In the genomic region with DNA sequence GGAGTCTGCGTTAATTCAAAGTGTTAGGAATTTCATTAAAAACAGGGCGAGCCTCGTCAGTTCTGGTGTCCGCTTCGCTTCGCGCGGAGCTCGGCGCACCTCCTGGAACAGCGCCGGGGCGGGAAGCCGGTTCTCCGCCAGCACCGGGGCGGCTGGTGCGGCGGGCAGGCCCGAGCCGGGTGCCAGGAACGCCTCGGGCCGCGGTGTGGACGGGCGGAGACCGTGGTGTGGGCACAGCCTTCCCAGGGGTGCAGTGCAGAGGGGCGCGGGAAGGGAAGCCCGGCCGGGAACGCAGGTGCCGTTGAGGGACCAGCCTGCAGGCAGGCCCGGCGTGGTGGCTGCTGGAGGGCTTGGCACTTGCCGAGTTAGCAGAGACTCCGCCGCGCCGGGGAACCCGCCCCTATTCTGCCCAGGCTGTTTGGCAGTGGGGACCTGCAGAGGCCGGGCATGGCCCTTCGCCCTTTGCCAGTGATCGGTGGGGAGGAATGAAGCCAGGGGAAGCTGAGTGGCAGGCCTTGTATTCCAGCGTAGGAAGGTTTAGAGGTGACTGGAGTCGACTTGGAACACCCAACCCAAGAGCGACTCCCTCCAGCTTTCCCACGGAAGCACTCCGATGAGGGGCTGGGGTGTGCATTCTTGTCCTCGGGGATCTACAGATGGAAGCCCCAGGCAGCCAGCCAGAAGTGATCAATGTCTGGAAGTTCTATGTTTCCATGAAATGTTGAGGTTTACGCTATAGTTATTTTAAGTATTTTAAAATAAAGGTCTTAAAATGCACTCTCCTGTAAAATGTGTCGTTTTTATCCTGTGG, we compare ENCODE assay signal across 8 cellular contexts. TPM values are rescaled to one million over a fixed set of nuclear protein-coding genes. Genes with fewer than 3 reads are reported as not detected.
DNase-seq lines count a peak whose midpoint lies in the region; ATAC-seq, FAIRE-seq and TF ChIP-seq lines count a peak whose summit lies in the region.

No MANE protein-coding gene starts in this region.

- peaks cover 32% of the 10 kb centered on the region for H4K20me1 ChIP-seq in astrocyte (ENCODE audit: insufficient read depth, low read length)

- H3K4me3 ChIP-seq in SJSA1, result peak overlapping the region; percentile 49
- H3K4me3 ChIP-seq in astrocyte (ENCODE audit: insufficient read depth, low read depth, low read length), result peak overlapping the region; percentile 52
- H3K4me3 ChIP-seq in skeletal muscle satellite cell (ENCODE audit: low read length), result peak overlapping the region; percentile 77

- ATAC-seq in GM21447 (IDR thresholded peaks at IDR 0.05; ENCODE audit: unreplicated experiment) (peak; percentile 4), GM18520 (IDR thresholded peaks at IDR 0.05; ENCODE audit: unreplicated experiment) (no peak)

- no peaks in the 10 kb centered on the region for H3K27me3 Mint-ChIP-seq in astrocyte (ENCODE audit: low read depth, unreplicated experiment)

- H3K4me3 Mint-ChIP-seq in astrocyte (ENCODE audit: unreplicated experiment), result peak overlapping the region; percentile 88

- peak overlapping the region; percentile 87 for H3K27ac Mint-ChIP-seq in astrocyte (ENCODE audit: unreplicated experiment)

- H3K9me3 ChIP-seq in SJSA1 (replicated peaks) (no peaks in the 10 kb centered on the region), astrocyte (ENCODE audit: insufficient read depth, low read depth, low read length) (no peaks in the 10 kb centered on the region), skeletal muscle satellite cell (replicated peaks; ENCODE audit: low read length) (no peaks in the 10 kb centered on the region)

- H3K27ac ChIP-seq in SJSA1, result peak overlapping the region; percentile 99
- H3K27ac ChIP-seq in astrocyte (ENCODE audit: low read depth, low read length), result peak overlapping the region; percentile 85

- peak overlapping the region; percentile 87 for H2AFZ ChIP-seq in astrocyte (ENCODE audit: low read depth, low read length)

- no peaks in the 10 kb centered on the region for H3K36me3 Mint-ChIP-seq in astrocyte (ENCODE audit: low read depth, unreplicated experiment)

- DNase-seq in 8988T, result peak; percentile 40
- peak in 1 of 2 experiments; percentile 66 for DNase-seq in SJSA1 (ENCODE audit: low read depth in 1 of 2, low spot score in 2 of 2)
- DNase-seq in astrocyte (ENCODE audit: low read depth), result no peak
- peak in 31 of 51 donors; percentile 19 to 76 (median 43) for DNase-seq in hypothalamus (lab: John Stamatoyannopoulos, UW)
- DNase-seq in cortex of kidney (lab: John Stamatoyannopoulos, UW), result no peak

- peaks cover 27% of the 10 kb centered on the region for H3K4me1 ChIP-seq in SJSA1 (replicated peaks)
- H3K4me1 ChIP-seq in astrocyte (ENCODE audit: insufficient read depth, low read length), result peaks cover 17% of the 10 kb centered on the region
- H3K4me1 ChIP-seq in skeletal muscle satellite cell (ENCODE audit: control insufficient read depth, insufficient read depth, low read length), result peaks cover 22% of the 10 kb centered on the region

- no peak for FAIRE-seq in astrocyte (lab: Jason Lieb, UNC)

- peaks cover 37% of the 10 kb centered on the region for H3K79me2 ChIP-seq in astrocyte (ENCODE audit: insufficient read depth, low read length)

- no peak for TF ChIP-seq CTCF in astrocyte (IDR thresholded peaks at IDR 0.05; ENCODE audit: insufficient read depth, low read depth, low read length)

- H3K27me3 ChIP-seq in SJSA1 (replicated peaks) (no peaks in the 10 kb centered on the region), astrocyte (ENCODE audit: insufficient read depth, low read length) (no peaks in the 10 kb centered on the region), skeletal muscle satellite cell (ENCODE audit: control insufficient read depth, insufficient read depth, low read length) (no peaks in the 10 kb centered on the region)

- H3K4me2 ChIP-seq in astrocyte (ENCODE audit: low read length) (peak overlapping the region; percentile 82), skeletal muscle satellite cell (ENCODE audit: low read length) (peak overlapping the region; percentile 96)

- peaks cover 12% of the 10 kb centered on the region for H3K4me1 Mint-ChIP-seq in astrocyte (ENCODE audit: low read depth, unreplicated experiment)

- no peaks in the 10 kb centered on the region for H3K9me3 Mint-ChIP-seq in astrocyte (ENCODE audit: unreplicated experiment)

- H3K9ac ChIP-seq in astrocyte (ENCODE audit: low read length), result peak overlapping the region; percentile 82
- peak overlapping the region; percentile 84 for H3K9ac ChIP-seq in skeletal muscle satellite cell (ENCODE audit: low read depth, low read length)

- H3K36me3 ChIP-seq in SJSA1 (peaks cover 16% of the 10 kb centered on the region), astrocyte (ENCODE audit: insufficient read depth, low read length) (no peaks in the 10 kb centered on the region), skeletal muscle satellite cell (ENCODE audit: insufficient read depth, low read length) (no peaks in the 10 kb centered on the region)

RNA-seq across cellular contexts. Expression of gene RHEB, which starts 0.9 kb away (rescaled TPM):
- 203 and 290 TPM in 2 replicates for total RNA-seq in SJSA1 (2014; rRNA removed; shearing (Covaris generic))
- total RNA-seq in astrocyte, result 131 and 143 TPM in 2 replicates
- 46.1 and 54.4 TPM in 2 replicates for total RNA-seq in skeletal muscle satellite cell (2012; rRNA removed)

Comparison
In these comparisons a context has a peak if more than half of its experiments do, and no peak if none do; other contexts are left out.
1. DNase-seq: peak in 8988T (single experiment) and hypothalamus (31 of 51); none in astrocyte (single experiment) and cortex of kidney (single experiment).
2. Peak in every context shown above with its lines, with median percentiles within 50 percentile points of each other: H3K4me3 ChIP-seq.